In genomic region chr15:82808634-82809041, GRCh38 we compare ENCODE assay signal across 8 cellular contexts. TPM values are rescaled to one million over a fixed set of nuclear protein-coding genes. Genes with fewer than 3 reads are reported as not detected.
A peak's percentile ranks its signal among the peaks of the same experiment; 100 is the strongest.
DNase-seq lines count a peak whose midpoint lies in the region; ATAC-seq and TF ChIP-seq lines count a peak whose summit lies in the region.

No MANE protein-coding gene starts in this region.

- peak overlapping the region; percentile 59 for H3K27ac Mint-ChIP-seq in MCF 10A (ENCODE audit: low read depth, unreplicated experiment)
- peak overlapping the region; percentile 79 to 92 for H3K27ac Mint-ChIP-seq in natural killer cell treated with Interleukin-12 subunit alpha and Interleukin-12 subunit beta and Interleukin-15 and Interleukin-18, amount 100 ng/mL, for 72 hours

- no peaks in the 10 kb centered on the region for H3K9me3 ChIP-seq in BLaER1 treated with 17β-estradiol and CSF1 and Interleukin-3, amounts not matched to agents 10 nM and 100 nM (replicated peaks in 1 of 11)

- peaks cover 55 to 75% (median 68%) of the 10 kb centered on the region in 10 experiments for H3K4me1 ChIP-seq in BLaER1 treated with 17β-estradiol and CSF1 and Interleukin-3, amounts not matched to agents 10 nM and 100 nM

- no TSS peak for BruUV-seq in MCF 10A (replicated peaks; lab: Mats Ljungman, UMichigan)

- H3K36me3 Mint-ChIP-seq in MCF 10A (ENCODE audit: insufficient read depth, unreplicated experiment) = peaks cover 11% of the 10 kb centered on the region
- H3K36me3 Mint-ChIP-seq in natural killer cell treated with Interleukin-12 subunit alpha and Interleukin-12 subunit beta and Interleukin-15 and Interleukin-18, amount 100 ng/mL, for 72 hours = peaks cover 6% of the 10 kb centered on the region

- no peaks in the 10 kb centered on the region for H3K27me3 Mint-ChIP-seq in MCF 10A (ENCODE audit: insufficient read depth, unreplicated experiment)
- peaks cover 0 to 1% of the 10 kb centered on the region in 2 donors for H3K27me3 Mint-ChIP-seq in natural killer cell treated with Interleukin-12 subunit alpha and Interleukin-12 subunit beta and Interleukin-15 and Interleukin-18, amount 100 ng/mL, for 72 hours

- peak overlapping the region; percentile 46 to 88 (median 62) for H3K4me2 ChIP-seq in BLaER1 treated with 17β-estradiol and CSF1 and Interleukin-3, amounts not matched to agents 10 nM and 100 nM

- TF ChIP-seq CTCF in MCF 10A (IDR thresholded peaks at IDR 0.05; ENCODE audit: unreplicated experiment) = no peak

- H3K4me3 ChIP-seq in BLaER1 treated with 17β-estradiol and CSF1 and Interleukin-3, amounts not matched to agents 10 nM and 100 nM = peak overlapping the region in 3 of 10 experiments; percentile 96 to 99 (median 97); a peak in 2 of 20 replicates

- no peak overlapping the region for H3K9ac ChIP-seq in BLaER1 treated with 17β-estradiol and CSF1 and Interleukin-3, amounts not matched to agents 10 nM and 100 nM

- CTCF ChIA-PET in MCF 10A (lab: Yijun Ruan, JAX) = interaction anchor here (0.7 to 1.9 kb wide), 3 partner anchors 58 to 278 kb away, joined by 3 to 7 read pairs (median 3); no protein-coding TSS in a partner anchor

- intact Hi-C loops in MCF 10A (cut with micrococcal nuclease) = loop anchor here (2.0 to 10.0 kb wide), 3 partner anchors 58 to 266 kb away; partner anchors contain the start of genes AP3B2 and RPS17

- ATAC-seq in natural killer cell treated with Interleukin-12 subunit alpha and Interleukin-12 subunit beta and Interleukin-15 and Interleukin-18, amount 100 ng/mL, for 72 hours = no peak

- peak overlapping the region; percentile 84 for H3K4me3 Mint-ChIP-seq in MCF 10A (ENCODE audit: unreplicated experiment)
- H3K4me3 Mint-ChIP-seq in natural killer cell treated with Interleukin-12 subunit alpha and Interleukin-12 subunit beta and Interleukin-15 and Interleukin-18, amount 100 ng/mL, for 72 hours = peak overlapping the region; percentile 64

- peak overlapping the region in 4 of 11 experiments; percentile 0 to 100 (median 60); a peak in 2 of 22 replicates for H3K27ac ChIP-seq in BLaER1 treated with 17β-estradiol and CSF1 and Interleukin-3, amounts not matched to agents 10 nM and 100 nM

- peaks cover 22% of the 10 kb centered on the region for H3K4me1 Mint-ChIP-seq in MCF 10A (ENCODE audit: insufficient read depth, unreplicated experiment)
- peaks cover 25 to 29% of the 10 kb centered on the region in 2 donors for H3K4me1 Mint-ChIP-seq in natural killer cell treated with Interleukin-12 subunit alpha and Interleukin-12 subunit beta and Interleukin-15 and Interleukin-18, amount 100 ng/mL, for 72 hours (ENCODE audit: low read depth in 2 of 2)

- H3K9me3 Mint-ChIP-seq in MCF 10A (ENCODE audit: unreplicated experiment) = no peaks in the 10 kb centered on the region
- no peaks in the 10 kb centered on the region for H3K9me3 Mint-ChIP-seq in natural killer cell treated with Interleukin-12 subunit alpha and Interleukin-12 subunit beta and Interleukin-15 and Interleukin-18, amount 100 ng/mL, for 72 hours

- POLR2A ChIA-PET in MCF 10A (lab: Yijun Ruan, JAX) = interaction anchor here (0.5 to 8.4 kb wide), 16 partner anchors 8 to 631 kb away, joined by 3 to 182 read pairs (median 5); partner anchors contain the start of genes AP3B2, RAMAC and RPS17

- no peaks in the 10 kb centered on the region for H3K27me3 ChIP-seq in BLaER1 treated with 17β-estradiol and CSF1 and Interleukin-3, amounts not matched to agents 10 nM and 100 nM

- H4K20me1 ChIP-seq in BLaER1 treated with 17β-estradiol and CSF1 and Interleukin-3, amounts not matched to agents 10 nM and 100 nM = peaks cover 16 to 39% (median 31%) of the 10 kb centered on the region in 11 experiments; a peak in 20 of 22 replicates

- H3K36me3 ChIP-seq in BLaER1 treated with 17β-estradiol and CSF1 and Interleukin-3, amounts not matched to agents 10 nM and 100 nM = peaks cover 8 to 18% (median 16%) of the 10 kb centered on the region in 11 experiments

- DNase-seq in HuH-7 (ENCODE audit: low spot score) = peak; percentile 34
- DNase-seq in MCF 10A (ENCODE audit: unreplicated experiment) = peak; percentile 19
- no peak for DNase-seq in natural killer cell treated with Interleukin-12 subunit alpha and Interleukin-12 subunit beta and Interleukin-15 and Interleukin-18, amount 100 ng/mL, for 72 hours (ENCODE audit: low spot score)
- no peak for DNase-seq in germinal center (ENCODE audit: low spot score)
- no peak for DNase-seq in activated naive CD4-positive, alpha-beta T cell treated with anti-CD3 and anti-CD28 coated beads, Interleukin-2, amount 50 U/mL, for 16 hours
- no peak for DNase-seq in Ammon's horn (ENCODE audit: low spot score)
- DNase-seq in AG08396 (ENCODE audit: low spot score) = no peak

RNA-seq across cellular contexts. Expression of gene WHAMM, which starts 0.8 kb away (rescaled TPM):
- total RNA-seq in MCF 10A (2022) = 8.2 and 10.1 TPM in 2 replicates
- 10 to 100 TPM; 12.7 to 13.7 TPM for total RNA-seq in natural killer cell treated with Interleukin-12 subunit alpha and Interleukin-12 subunit beta and Interleukin-15 and Interleukin-18, amount 100 ng/mL, for 72 hours

RNA-seq across cellular contexts. Expression of gene FSD2, which starts 2.8 kb away (rescaled TPM):
- not detected in 2 replicates for total RNA-seq in MCF 10A (2022)
- total RNA-seq in natural killer cell treated with Interleukin-12 subunit alpha and Interleukin-12 subunit beta and Interleukin-15 and Interleukin-18, amount 100 ng/mL, for 72 hours = not detected

Comparison
In these comparisons a context has a peak if more than half of its experiments do, and no peak if none do; other contexts are left out.
1. DNase-seq: peak in HuH-7 (single experiment) and MCF 10A (single experiment); none in natural killer cell treated with Interleukin-12 subunit alpha and Interleukin-12 subunit beta and Interleukin-15 and Interleukin-18, amount 100 ng/mL, for 72 hours (single experiment), germinal center (single experiment), activated naive CD4-positive, alpha-beta T cell treated with anti-CD3 and anti-CD28 coated beads, Interleukin-2, amount 50 U/mL, for 16 hours (single experiment), Ammon's horn (single experiment) and AG08396 (single experiment).